Comparison of ENCODE assay signal across 1 cellular context in the genomic region with DNA sequence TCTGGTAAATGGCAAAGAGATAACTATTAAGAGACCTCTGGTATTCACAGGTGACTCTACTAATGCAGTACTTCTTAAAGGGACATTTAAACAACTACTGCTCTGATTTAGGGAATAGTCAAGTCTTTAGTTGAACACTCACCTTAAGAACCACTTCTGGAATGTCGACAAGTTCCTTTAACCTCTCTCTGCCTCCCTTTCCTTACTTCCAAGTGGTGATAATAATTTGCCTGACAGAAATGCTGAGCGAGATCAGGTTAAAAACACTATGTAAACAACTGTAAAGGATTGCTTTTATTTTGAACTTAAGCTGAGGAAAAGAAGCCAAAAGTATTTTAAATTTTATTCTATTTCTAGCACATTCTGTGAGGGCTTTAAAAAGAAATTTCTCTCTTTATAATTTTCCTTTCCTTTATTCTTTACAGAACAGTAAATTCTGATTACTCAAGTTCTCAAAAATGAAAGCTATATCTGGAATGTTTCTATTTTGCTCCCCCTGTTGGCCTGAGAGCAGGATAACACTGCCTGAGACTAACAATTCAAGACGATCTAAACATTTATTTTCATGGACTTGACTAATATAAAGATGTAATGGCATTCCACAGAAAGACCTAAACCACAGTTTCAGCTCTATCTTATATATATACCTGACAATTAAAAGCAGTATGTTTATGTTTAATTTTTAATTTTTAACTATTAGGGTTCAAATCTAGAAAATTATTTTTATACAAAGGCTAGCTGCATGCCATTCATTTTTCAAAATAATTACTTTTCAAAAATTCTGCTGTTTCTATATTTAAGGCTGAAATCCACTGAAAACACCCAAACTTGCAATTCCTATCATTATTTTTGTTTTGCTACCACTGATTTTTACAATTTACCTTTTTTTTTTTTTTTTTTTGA.
A peak's percentile ranks its signal among the peaks of the same experiment; 100 is the strongest.
TF ChIP-seq lines count a peak whose summit lies in the region.

No MANE protein-coding gene starts in this region.

TF ChIP-seq in K562, 482 proteins besides CTCF, POLR2A, EP300 and RAD21:
- TF ChIP-seq BMI1 (IDR thresholded peaks at IDR 0.05; ENCODE audit: low read length): no peak
- TF ChIP-seq ADNP (tag; IDR thresholded peaks at IDR 0.05): peak; percentile 47; the same call in 1 of the 2 replicates
- peak; percentile 32; the same call in 1 of the 2 replicates for TF ChIP-seq EP400 (IDR thresholded peaks at IDR 0.05)
- TF ChIP-seq MEF2D (tag; conservative IDR thresholded peaks at IDR 0.05; ENCODE audit: low read depth): no peak
- no peak for TF ChIP-seq ZNF347 (CRISPR knock-in tag; IDR thresholded peaks at IDR 0.05; ENCODE audit: low read depth)
- TF ChIP-seq NBN (IDR thresholded peaks at IDR 0.05; ENCODE audit: low read depth): no peak
- no peak for TF ChIP-seq ZEB2 (IDR thresholded peaks at IDR 0.05)
- no peak for TF ChIP-seq ZNF780A (CRISPR knock-in tag; IDR thresholded peaks at IDR 0.05)
- TF ChIP-seq, protein P1, sequence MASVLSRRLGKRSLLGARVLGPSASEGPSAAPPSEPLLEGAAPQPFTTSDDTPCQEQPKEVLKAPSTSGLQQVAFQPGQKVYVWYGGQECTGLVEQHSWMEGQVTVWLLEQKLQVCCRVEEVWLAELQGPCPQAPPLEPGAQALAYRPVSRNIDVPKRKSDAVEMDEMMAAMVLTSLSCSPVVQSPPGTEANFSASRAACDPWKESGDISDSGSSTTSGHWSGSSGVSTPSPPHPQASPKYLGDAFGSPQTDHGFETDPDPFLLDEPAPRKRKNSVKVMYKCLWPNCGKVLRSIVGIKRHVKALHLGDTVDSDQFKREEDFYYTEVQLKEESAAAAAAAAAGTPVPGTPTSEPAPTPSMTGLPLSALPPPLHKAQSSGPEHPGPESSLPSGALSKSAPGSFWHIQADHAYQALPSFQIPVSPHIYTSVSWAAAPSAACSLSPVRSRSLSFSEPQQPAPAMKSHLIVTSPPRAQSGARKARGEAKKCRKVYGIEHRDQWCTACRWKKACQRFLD (CRISPR knock-in tag; IDR thresholded peaks at IDR 0.05): 0 out of 2 replicates have a peak, but pooled peaks have one; percentile 28
- TF ChIP-seq PRMT5 (CRISPR knock-in tag; IDR thresholded peaks at IDR 0.05): no peak
- TF ChIP-seq FOSL1 (tag; conservative IDR thresholded peaks at IDR 0.05): 0 out of 2 replicates have a peak, but pooled peaks have one; percentile 15
- TF ChIP-seq ZKSCAN1 (IDR thresholded peaks at IDR 0.05; ENCODE audit: low read depth, low read length): no peak
- no peak for TF ChIP-seq BHLHE40 (IDR thresholded peaks at IDR 0.05; ENCODE audit: low read length)
- peak; percentile 32; the same call in 1 of the 2 replicates for TF ChIP-seq JUND (IDR thresholded peaks at IDR 0.05; ENCODE audit: borderline replicate concordance, low read depth, low read length)
- TF ChIP-seq JUND (tag; IDR thresholded peaks at IDR 0.05; ENCODE audit: borderline replicate concordance, low read depth, low read length): no peak
- TF ChIP-seq POLR2H (tag; IDR thresholded peaks at IDR 0.05; ENCODE audit: low read depth): peak; percentile 53; the same call in 1 of the 2 replicates
- TF ChIP-seq, protein P2, sequence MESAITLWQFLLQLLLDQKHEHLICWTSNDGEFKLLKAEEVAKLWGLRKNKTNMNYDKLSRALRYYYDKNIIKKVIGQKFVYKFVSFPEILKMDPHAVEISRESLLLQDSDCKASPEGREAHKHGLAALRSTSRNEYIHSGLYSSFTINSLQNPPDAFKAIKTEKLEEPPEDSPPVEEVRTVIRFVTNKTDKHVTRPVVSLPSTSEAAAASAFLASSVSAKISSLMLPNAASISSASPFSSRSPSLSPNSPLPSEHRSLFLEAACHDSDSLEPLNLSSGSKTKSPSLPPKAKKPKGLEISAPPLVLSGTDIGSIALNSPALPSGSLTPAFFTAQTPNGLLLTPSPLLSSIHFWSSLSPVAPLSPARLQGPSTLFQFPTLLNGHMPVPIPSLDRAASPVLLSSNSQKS (CRISPR knock-in tag; IDR thresholded peaks at IDR 0.05): no peak
- no peak for TF ChIP-seq ZNF316 (IDR thresholded peaks at IDR 0.05)
- peak in 1 of 2 experiments; percentile 23; a peak in 1 of 4 replicates for TF ChIP-seq MAZ (CRISPR knock-in tag; conservative IDR thresholded peaks at IDR 0.05 in 1 of 2, IDR thresholded peaks at IDR 0.05 in 1 of 2)
- TF ChIP-seq ZNF766 (CRISPR knock-in tag; conservative IDR thresholded peaks at IDR 0.05): 0 out of 2 replicates have a peak, but pooled peaks have one; percentile 19
- TF ChIP-seq PTRF (tag; IDR thresholded peaks at IDR 0.05): no peak
- TF ChIP-seq COPS2 (conservative IDR thresholded peaks at IDR 0.05): no peak
- no peak for TF ChIP-seq SP2 (IDR thresholded peaks at IDR 0.05; ENCODE audit: extremely low read depth, low read depth, low read length, poor library complexity, severe bottlenecking)
- TF ChIP-seq ESRRB (CRISPR knock-in tag; IDR thresholded peaks at IDR 0.05; ENCODE audit: borderline replicate concordance): no peak
- TF ChIP-seq, protein P3, sequence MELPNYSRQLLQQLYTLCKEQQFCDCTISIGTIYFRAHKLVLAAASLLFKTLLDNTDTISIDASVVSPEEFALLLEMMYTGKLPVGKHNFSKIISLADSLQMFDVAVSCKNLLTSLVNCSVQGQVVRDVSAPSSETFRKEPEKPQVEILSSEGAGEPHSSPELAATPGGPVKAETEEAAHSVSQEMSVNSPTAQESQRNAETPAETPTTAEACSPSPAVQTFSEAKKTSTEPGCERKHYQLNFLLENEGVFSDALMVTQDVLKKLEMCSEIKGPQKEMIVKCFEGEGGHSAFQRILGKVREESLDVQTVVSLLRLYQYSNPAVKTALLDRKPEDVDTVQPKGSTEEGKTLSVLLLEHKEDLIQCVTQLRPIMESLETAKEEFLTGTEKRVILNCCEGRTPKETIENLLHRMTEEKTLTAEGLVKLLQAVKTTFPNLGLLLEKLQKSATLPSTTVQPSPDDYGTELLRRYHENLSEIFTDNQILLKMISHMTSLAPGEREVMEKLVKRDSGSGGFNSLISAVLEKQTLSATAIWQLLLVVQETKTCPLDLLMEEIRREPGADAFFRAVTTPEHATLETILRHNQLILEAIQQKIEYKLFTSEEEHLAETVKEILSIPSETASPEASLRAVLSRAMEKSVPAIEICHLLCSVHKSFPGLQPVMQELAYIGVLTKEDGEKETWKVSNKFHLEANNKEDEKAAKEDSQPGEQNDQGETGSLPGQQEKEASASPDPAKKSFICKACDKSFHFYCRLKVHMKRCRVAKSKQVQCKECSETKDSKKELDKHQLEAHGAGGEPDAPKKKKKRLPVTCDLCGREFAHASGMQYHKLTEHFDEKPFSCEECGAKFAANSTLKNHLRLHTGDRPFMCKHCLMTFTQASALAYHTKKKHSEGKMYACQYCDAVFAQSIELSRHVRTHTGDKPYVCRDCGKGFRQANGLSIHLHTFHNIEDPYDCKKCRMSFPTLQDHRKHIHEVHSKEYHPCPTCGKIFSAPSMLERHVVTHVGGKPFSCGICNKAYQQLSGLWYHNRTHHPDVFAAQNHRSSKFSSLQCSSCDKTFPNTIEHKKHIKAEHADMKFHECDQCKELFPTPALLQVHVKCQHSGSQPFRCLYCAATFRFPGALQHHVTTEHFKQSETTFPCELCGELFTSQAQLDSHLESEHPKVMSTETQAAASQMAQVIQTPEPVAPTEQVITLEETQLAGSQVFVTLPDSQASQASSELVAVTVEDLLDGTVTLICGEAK (IDR thresholded peaks at IDR 0.05): no peak
- TF ChIP-seq, protein P3 (CRISPR knock-in tag; IDR thresholded peaks at IDR 0.05): no peak
- TF ChIP-seq GABPB1 (CRISPR knock-in tag; IDR thresholded peaks at IDR 0.05): no peak
- TF ChIP-seq, protein P4, sequence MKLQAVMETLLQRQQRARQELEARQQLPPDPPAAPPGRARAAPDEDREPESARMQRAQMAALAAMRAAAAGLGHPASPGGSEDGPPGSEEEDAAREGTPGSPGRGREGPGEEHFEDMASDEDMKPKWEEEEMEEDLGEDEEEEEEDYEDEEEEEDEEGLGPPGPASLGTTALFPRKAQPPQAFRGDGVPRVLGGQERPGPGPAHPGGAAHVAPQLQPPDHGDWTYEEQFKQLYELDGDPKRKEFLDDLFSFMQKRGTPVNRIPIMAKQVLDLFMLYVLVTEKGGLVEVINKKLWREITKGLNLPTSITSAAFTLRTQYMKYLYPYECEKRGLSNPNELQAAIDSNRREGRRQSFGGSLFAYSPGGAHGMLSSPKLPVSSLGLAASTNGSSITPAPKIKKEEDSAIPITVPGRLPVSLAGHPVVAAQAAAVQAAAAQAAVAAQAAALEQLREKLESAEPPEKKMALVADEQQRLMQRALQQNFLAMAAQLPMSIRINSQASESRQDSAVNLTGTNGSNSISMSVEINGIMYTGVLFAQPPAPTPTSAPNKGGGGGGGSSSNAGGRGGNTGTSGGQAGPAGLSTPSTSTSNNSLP (IDR thresholded peaks at IDR 0.05; ENCODE audit: borderline replicate concordance, low read depth, low read length): peak; percentile 58; the same call in 1 of the 2 replicates
- TF ChIP-seq TEAD4 (IDR thresholded peaks at IDR 0.05; ENCODE audit: low read length): peak; percentile 60
- TF ChIP-seq TEAD4 (CRISPR knock-in tag; IDR thresholded peaks at IDR 0.05; ENCODE audit: borderline replicate concordance): no peak
- TF ChIP-seq, protein P5, sequence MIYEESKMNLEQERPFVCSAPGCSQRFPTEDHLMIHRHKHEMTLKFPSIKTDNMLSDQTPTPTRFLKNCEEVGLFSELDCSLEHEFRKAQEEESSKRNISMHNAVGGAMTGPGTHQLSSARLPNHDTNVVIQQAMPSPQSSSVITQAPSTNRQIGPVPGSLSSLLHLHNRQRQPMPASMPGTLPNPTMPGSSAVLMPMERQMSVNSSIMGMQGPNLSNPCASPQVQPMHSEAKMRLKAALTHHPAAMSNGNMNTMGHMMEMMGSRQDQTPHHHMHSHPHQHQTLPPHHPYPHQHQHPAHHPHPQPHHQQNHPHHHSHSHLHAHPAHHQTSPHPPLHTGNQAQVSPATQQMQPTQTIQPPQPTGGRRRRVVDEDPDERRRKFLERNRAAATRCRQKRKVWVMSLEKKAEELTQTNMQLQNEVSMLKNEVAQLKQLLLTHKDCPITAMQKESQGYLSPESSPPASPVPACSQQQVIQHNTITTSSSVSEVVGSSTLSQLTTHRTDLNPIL (CRISPR knock-in tag; IDR thresholded peaks at IDR 0.05): no peak
- TF ChIP-seq FOXA3 (CRISPR knock-in tag; conservative IDR thresholded peaks at IDR 0.05 in 1 of 2, IDR thresholded peaks at IDR 0.05 in 1 of 2): peak; percentile 59 to 70; a peak in 3 of 4 replicates
- peak; percentile 65 for TF ChIP-seq SMC3 (conservative IDR thresholded peaks at IDR 0.05; ENCODE audit: insufficient read depth, low read depth, low read length)
- TF ChIP-seq, protein P6, sequence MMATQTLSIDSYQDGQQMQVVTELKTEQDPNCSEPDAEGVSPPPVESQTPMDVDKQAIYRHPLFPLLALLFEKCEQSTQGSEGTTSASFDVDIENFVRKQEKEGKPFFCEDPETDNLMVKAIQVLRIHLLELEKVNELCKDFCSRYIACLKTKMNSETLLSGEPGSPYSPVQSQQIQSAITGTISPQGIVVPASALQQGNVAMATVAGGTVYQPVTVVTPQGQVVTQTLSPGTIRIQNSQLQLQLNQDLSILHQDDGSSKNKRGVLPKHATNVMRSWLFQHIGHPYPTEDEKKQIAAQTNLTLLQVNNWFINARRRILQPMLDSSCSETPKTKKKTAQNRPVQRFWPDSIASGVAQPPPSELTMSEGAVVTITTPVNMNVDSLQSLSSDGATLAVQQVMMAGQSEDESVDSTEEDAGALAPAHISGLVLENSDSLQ (IDR thresholded peaks at IDR 0.05): peak; percentile 5; the same call in 1 of the 2 replicates
- TF ChIP-seq, protein P7, sequence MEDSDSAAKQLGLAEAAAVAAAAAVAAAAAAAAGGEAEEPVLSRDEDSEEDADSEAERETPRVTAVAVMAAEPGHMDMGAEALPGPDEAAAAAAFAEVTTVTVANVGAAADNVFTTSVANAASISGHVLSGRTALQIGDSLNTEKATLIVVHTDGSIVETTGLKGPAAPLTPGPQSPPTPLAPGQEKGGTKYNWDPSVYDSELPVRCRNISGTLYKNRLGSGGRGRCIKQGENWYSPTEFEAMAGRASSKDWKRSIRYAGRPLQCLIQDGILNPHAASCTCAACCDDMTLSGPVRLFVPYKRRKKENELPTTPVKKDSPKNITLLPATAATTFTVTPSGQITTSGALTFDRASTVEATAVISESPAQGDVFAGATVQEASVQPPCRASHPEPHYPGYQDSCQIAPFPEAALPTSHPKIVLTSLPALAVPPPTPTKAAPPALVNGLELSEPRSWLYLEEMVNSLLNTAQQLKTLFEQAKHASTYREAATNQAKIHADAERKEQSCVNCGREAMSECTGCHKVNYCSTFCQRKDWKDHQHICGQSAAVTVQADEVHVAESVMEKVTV (CRISPR knock-in tag; IDR thresholded peaks at IDR 0.05): peak; percentile 69
- TF ChIP-seq ZNF589 (CRISPR knock-in tag; IDR thresholded peaks at IDR 0.05; ENCODE audit: low read depth): no peak
